18 cellular contexts compared by ENCODE assay signal in genomic region chr1:45430486-45430885, GRCh38.
"Had no signal": no experiment of that assay in that cellular context is flagged by ENCODE, and none has a peak within 500 bp of the region (broad histone marks: within the 10 kb centered on the region; RNA-seq: fewer than 3 reads in every experiment).

No MANE protein-coding gene starts in this region.

- DNase-seq: activated CD4-positive, alpha-beta T cell treated with anti-CD3 and anti-CD28 coated beads for 1 hour; activated CD4-positive, alpha-beta T cell treated with anti-CD3 and anti-CD28 coated beads, Interleukin-2, amount 50 U/mL, for 4 hours; activated naive CD4-positive, alpha-beta T cell treated with Interleukin-2 at 50 U/mL for 16 hours; anterior cingulate cortex; brain microvascular endothelial cell; esophagus squamous epithelium; hippocampal formation; left ventricle myocardium inferior; mesenchymal stem cell; natural killer cell; right cardiac atrium; small intestine; stimulated activated CD4-positive, alpha-beta T cell treated with anti-CD3 and anti-CD28 coated beads, Interleukin-4, amount 100 ng/mL, for 4 hours; stimulated activated CD8-positive, alpha-beta memory T cell treated with anti-CD3 and anti-CD28 coated beads, Interleukin-4, amount 100 ng/mL, for 48 hours; stimulated activated naive CD8-positive, alpha-beta T cell treated with anti-CD3 and anti-CD28 coated beads, Interleukin-15, amount 100 ng/mL, for 72 hours; testis had no signal

- H3K36me3 ChIP-seq: brain microvascular endothelial cell, left ventricle myocardium inferior, prostate gland had no signal

- H3K4me1 ChIP-seq: esophagus squamous epithelium, left ventricle myocardium inferior, prostate gland, testis had no signal

- H3K4me3 ChIP-seq: coronary artery, esophagus squamous epithelium, left ventricle myocardium inferior, prostate gland, testis had no signal

- H3K27me3 ChIP-seq: brain microvascular endothelial cell, esophagus squamous epithelium, testis had no signal

- H3K9me3 ChIP-seq: esophagus squamous epithelium, left ventricle myocardium inferior, prostate gland, testis had no signal

- H3K27ac ChIP-seq: brain microvascular endothelial cell, coronary artery, esophagus squamous epithelium, left ventricle myocardium inferior, prostate gland, testis had no signal
